ENCODE assay signal across 1 cellular context in genomic region chr10:20892011-20892585, GRCh38.
TF ChIP-seq lines count a peak whose summit lies in the region.

No MANE protein-coding gene starts in this region.

TF ChIP-seq in HepG2, 621 proteins besides CTCF, POLR2A, EP300 and RAD21 (continued from another document):
- TF ChIP-seq NFATC3 (CRISPR knock-in tag; IDR thresholded peaks at IDR 0.05): no peak
TF ChIP-seq in HepG2: peak in this region for 2.
